36 cellular contexts compared by ENCODE assay signal in the genomic region with DNA sequence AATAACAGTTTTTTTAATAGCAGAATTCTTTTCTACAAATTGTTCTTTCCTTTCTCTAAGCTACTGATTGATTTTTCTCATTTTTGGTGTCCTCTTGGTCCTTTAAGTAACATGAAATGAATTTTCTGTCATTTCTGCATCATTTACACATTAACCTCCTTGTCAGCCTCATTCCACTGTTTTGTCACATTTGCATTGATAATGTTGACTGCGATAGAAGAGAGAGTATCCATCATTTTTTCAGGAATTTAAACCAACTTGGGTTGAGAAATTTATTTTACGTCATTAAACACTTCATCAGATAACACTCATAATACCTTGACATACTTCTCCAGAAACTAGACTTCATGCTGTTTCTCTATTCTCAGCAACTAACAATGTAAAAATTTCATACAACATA.
"Had no signal": no experiment of that assay in that cellular context is flagged by ENCODE, and none has a peak within 500 bp of the region (broad histone marks: within the 10 kb centered on the region; RNA-seq: fewer than 3 reads in every experiment).

No MANE protein-coding gene starts in this region.

- H3K27ac ChIP-seq: adrenal gland, ascending aorta, body of pancreas, brain microvascular endothelial cell, breast epithelium, VCaP had no signal

- H3K36me3 Mint-ChIP-seq: activated naive CD4-positive, alpha-beta T cell treated with anti-CD3 and anti-CD28 coated beads, Interleukin-2, amount 50 U/mL, for 72 hours; activated naive CD8-positive, alpha-beta T cell treated with anti-CD3 and anti-CD28 coated beads for 36 hours had no signal

- DNase-seq: activated CD4-positive, alpha-beta memory T cell treated with anti-CD3 and anti-CD28 coated beads, Interleukin-2, amount 10 ng/mL, durations not matched to agents 7 days and 5 days; activated CD4-positive, alpha-beta T cell treated with anti-CD3 and anti-CD28 coated beads for 1 hour; activated CD4-positive, alpha-beta T cell treated with anti-CD3 and anti-CD28 coated beads for 36 hours; activated CD4-positive, alpha-beta T cell treated with anti-CD3 and anti-CD28 coated beads for 48 hours; activated CD4-positive, alpha-beta T cell treated with anti-CD3 and anti-CD28 coated beads, Interleukin-2, amount 10 ng/mL, durations not matched to agents 7 days and 5 days; activated CD4-positive, alpha-beta T cell treated with anti-CD3 and anti-CD28 coated beads, Interleukin-2, amount 50 U/mL, for 48 hours; activated CD4-positive, CD25-positive, alpha-beta regulatory T cell; activated CD8-positive, alpha-beta memory T cell treated with anti-CD3 and anti-CD28 coated beads, Interleukin-2, amount 50 U/mL, for 4 hours; activated effector memory CD4-positive, alpha-beta T cell treated with anti-CD3 and anti-CD28 coated beads, Interleukin-2, amount 50 U/mL, for 16 hours; activated gamma-delta T cell treated with Interleukin-2 at 50 U/mL for 16 hours; activated naive CD4-positive, alpha-beta T cell; activated naive CD4-positive, alpha-beta T cell treated with anti-CD3 and anti-CD28 coated beads for 36 hours; activated naive CD4-positive, alpha-beta T cell treated with anti-CD3 and anti-CD28 coated beads, Interleukin-2, amount 50 U/mL, for 16 hours; activated naive CD8-positive, alpha-beta T cell treated with anti-CD3 and anti-CD28 coated beads for 36 hours; activated T-cell treated with anti-CD3 and anti-CD28 coated beads for 4 hours; activated T-cell treated with anti-CD3 and anti-CD28 coated beads, Interleukin-2, amount 50 U/mL, for 1 hour; activated T-cell treated with anti-CD3 and anti-CD28 coated beads, Interleukin-2, amount 50 U/mL, for 4 hours; activated T-cell treated with anti-CD3 and anti-CD28 coated beads, Interleukin-2, amount 50 U/mL, for 72 hours; adrenal gland; amniotic stem cell; body of pancreas; brain microvascular endothelial cell; central memory CD4-positive, alpha-beta T cell; T-helper 1 cell; T-helper 2 cell; T-helper 9 cell had no signal

- H3K4me1 Mint-ChIP-seq: activated CD4-positive, alpha-beta memory T cell treated with anti-CD3 and anti-CD28 coated beads, Interleukin-2, amount 10 ng/mL, durations not matched to agents 7 days and 5 days; activated CD4-positive, alpha-beta T cell treated with anti-CD3 and anti-CD28 coated beads for 36 hours; activated CD4-positive, alpha-beta T cell treated with anti-CD3 and anti-CD28 coated beads, Interleukin-2, amount 10 ng/mL, durations not matched to agents 7 days and 5 days; activated naive CD8-positive, alpha-beta T cell treated with anti-CD3 and anti-CD28 coated beads for 36 hours; activated T-helper 17 cell treated with anti-CD3 and anti-CD28 coated beads, Interleukin-2, amount 50 U/mL, for 72 hours had no signal

- H3K27me3 ChIP-seq: adrenal gland, ascending aorta, body of pancreas, brain microvascular endothelial cell, breast epithelium had no signal

- H3K27me3 Mint-ChIP-seq: activated CD4-positive, alpha-beta memory T cell treated with anti-CD3 and anti-CD28 coated beads, Interleukin-2, amount 10 ng/mL, durations not matched to agents 7 days and 5 days; activated CD4-positive, alpha-beta T cell treated with anti-CD3 and anti-CD28 coated beads for 36 hours; activated CD4-positive, alpha-beta T cell treated with anti-CD3 and anti-CD28 coated beads, Interleukin-2, amount 10 ng/mL, durations not matched to agents 7 days and 5 days; activated naive CD8-positive, alpha-beta T cell treated with anti-CD3 and anti-CD28 coated beads for 36 hours; activated T-helper 17 cell treated with anti-CD3 and anti-CD28 coated beads, Interleukin-2, amount 50 U/mL, for 72 hours had no signal

- ATAC-seq: activated CD4-positive, alpha-beta T cell treated with anti-CD3 and anti-CD28 coated beads for 36 hours; activated CD4-positive, CD25-positive, alpha-beta regulatory T cell treated with anti-CD3 and anti-CD28 coated beads, Interleukin-2, amount 50 U/mL, for 24 hours; activated naive CD4-positive, alpha-beta T cell treated with anti-CD3 and anti-CD28 coated beads, Interleukin-2, amount 50 U/mL, for 72 hours; activated T-cell treated with anti-CD3 and anti-CD28 coated beads, Interleukin-2, amount 50 U/mL, for 4 hours; activated T-cell treated with anti-CD3 and anti-CD28 coated beads, Interleukin-2, amount 50 U/mL, for 72 hours; activated T-helper 17 cell treated with anti-CD3 and anti-CD28 coated beads, Interleukin-2, amount 50 U/mL, for 72 hours; body of pancreas had no signal

- H3K4me3 Mint-ChIP-seq: activated CD4-positive, alpha-beta memory T cell treated with anti-CD3 and anti-CD28 coated beads, Interleukin-2, amount 10 ng/mL, durations not matched to agents 7 days and 5 days; activated CD4-positive, alpha-beta T cell treated with anti-CD3 and anti-CD28 coated beads for 36 hours; activated CD4-positive, alpha-beta T cell treated with anti-CD3 and anti-CD28 coated beads, Interleukin-2, amount 10 ng/mL, durations not matched to agents 7 days and 5 days; activated naive CD4-positive, alpha-beta T cell treated with anti-CD3 and anti-CD28 coated beads for 36 hours; activated naive CD8-positive, alpha-beta T cell treated with anti-CD3 and anti-CD28 coated beads for 36 hours; activated T-cell treated with anti-CD3 and anti-CD28 coated beads, Interleukin-2, amount 50 U/mL, for 4 hours; activated T-cell treated with anti-CD3 and anti-CD28 coated beads, Interleukin-2, amount 50 U/mL, for 72 hours; activated T-helper 1 cell treated with anti-CD3 and anti-CD28 coated beads, Interleukin-12 subunit alpha, Interleukin-12 subunit beta, Interleukin-2, Interleukin-4 antibody, amounts not matched to agents 30 ng/mL and 10 ng/mL and 1 ng/mL, durations not matched to agents 14 hours and 24 hours and 36 hours; activated T-helper 17 cell treated with anti-CD3 and anti-CD28 coated beads, Interleukin-2, amount 50 U/mL, for 72 hours; T-helper 1 cell treated with Interleukin-12 subunit alpha and Interleukin-12 subunit beta and Interleukin-4 antibody, amounts not matched to agents 30 μg/mL and 1 μg/mL, for 36 hours; T-helper 2 cell treated with Interferon-gamma antibody and Interleukin-4, amounts not matched to agents 5 μg/mL and 100 μg/mL, for 36 hours had no signal

- H3K27ac Mint-ChIP-seq: activated CD4-positive, alpha-beta memory T cell treated with anti-CD3 and anti-CD28 coated beads, Interleukin-2, amount 10 ng/mL, durations not matched to agents 7 days and 5 days; activated CD4-positive, alpha-beta T cell treated with anti-CD3 and anti-CD28 coated beads for 36 hours; activated CD4-positive, alpha-beta T cell treated with anti-CD3 and anti-CD28 coated beads, Interleukin-2, amount 10 ng/mL, durations not matched to agents 7 days and 5 days; activated naive CD4-positive, alpha-beta T cell treated with anti-CD3 and anti-CD28 coated beads for 36 hours; activated naive CD4-positive, alpha-beta T cell treated with anti-CD3 and anti-CD28 coated beads, Interleukin-2, amount 50 U/mL, for 72 hours; activated naive CD8-positive, alpha-beta T cell treated with anti-CD3 and anti-CD28 coated beads for 36 hours; activated T-cell treated with anti-CD3 and anti-CD28 coated beads, Interleukin-2, amount 50 U/mL, for 72 hours; activated T-helper 1 cell treated with anti-CD3 and anti-CD28 coated beads, Interleukin-12 subunit alpha, Interleukin-12 subunit beta, Interleukin-2, Interleukin-4 antibody, amounts not matched to agents 30 ng/mL and 10 ng/mL and 1 ng/mL, durations not matched to agents 14 hours and 24 hours and 36 hours; activated T-helper 17 cell treated with anti-CD3 and anti-CD28 coated beads, Interleukin-2, amount 50 U/mL, for 72 hours; T-helper 1 cell treated with Interleukin-12 subunit alpha and Interleukin-12 subunit beta and Interleukin-4 antibody, amounts not matched to agents 30 μg/mL and 1 μg/mL, for 36 hours; T-helper 2 cell treated with Interferon-gamma antibody and Interleukin-4, amounts not matched to agents 5 μg/mL and 100 μg/mL, for 36 hours had no signal

- H3K4me3 ChIP-seq: adrenal gland, ascending aorta, body of pancreas, breast epithelium had no signal

- FAIRE-seq: TTC549 had no signal

- H3K36me3 ChIP-seq: adrenal gland, ascending aorta, brain microvascular endothelial cell had no signal

- H3K4me1 ChIP-seq: adrenal gland, ascending aorta, body of pancreas, breast epithelium had no signal

- H3K9me3 ChIP-seq: adrenal gland, ascending aorta, body of pancreas, breast epithelium had no signal
